ENCODE assay signal across 8 cellular contexts in genomic region chr3:50610181-50610971, GRCh38. TPM values are rescaled to one million over a fixed set of nuclear protein-coding genes. Genes with fewer than 3 reads are reported as not detected.
DNase-seq lines count a peak whose midpoint lies in the region; ATAC-seq and TF ChIP-seq lines count a peak whose summit lies in the region.

No MANE protein-coding gene starts in this region.

- POLR2A ChIA-PET in activated B cell treated with CpG ODN at 0.5 μM for 24 hours (lab: Charles Lee): interaction anchor here (0.8 to 5.4 kb wide), 6 partner anchors 9 to 775 kb away, joined by 3 to 125 read pairs (median 3); partner anchors contain the start of genes C3orf18, HEMK1 and MANF

- H3K27me3 ChIP-seq in esophagus (ENCODE audit: control insufficient read depth in 1 of 2, insufficient read depth in 2 of 2, low read length in 2 of 2) (no peaks in the 10 kb centered on the region), parathyroid adenoma (ENCODE audit: control insufficient read depth, insufficient read depth, low read length) (no peaks in the 10 kb centered on the region), brain microvascular endothelial cell (replicated peaks) (no peaks in the 10 kb centered on the region)

- 60 to 63% methylated on average over 6 of the region's 6 CpGs for WGBS in esophagus, 2 donors

- no peak overlapping the region for H3K27ac Mint-ChIP-seq in activated B cell treated with CpG ODN at 0.5 μM for 24 hours

- peak overlapping the region; percentile 48 for H3K9ac ChIP-seq in parathyroid adenoma

- peak overlapping the region; percentile 94 for H3K4me2 ChIP-seq in parathyroid adenoma (ENCODE audit: low read length)

- H2AFZ ChIP-seq in parathyroid adenoma: no peak overlapping the region

- CTCF ChIA-PET in activated B cell treated with CpG ODN at 0.5 μM for 24 hours (lab: Charles Lee): interaction anchor here (1.1 to 8.1 kb wide), 5 partner anchors 19 to 68 kb away, joined by 3 to 245 read pairs (median 8); partner anchors contain the start of genes C3orf18 and HEMK1

- in situ Hi-C loops in brain microvascular endothelial cell (cut with HindIII; ENCODE audit: low pct_ligation_motif_present, low sequenced_read_pairs): no loop called here

- no peaks in the 10 kb centered on the region for H3K27me3 Mint-ChIP-seq in activated B cell treated with CpG ODN at 0.5 μM for 24 hours

- H3K36me3 Mint-ChIP-seq in activated B cell treated with CpG ODN at 0.5 μM for 24 hours (ENCODE audit: low read depth): no peaks in the 10 kb centered on the region

- H3K79me2 ChIP-seq in parathyroid adenoma: peaks cover 18% of the 10 kb centered on the region

- peak overlapping the region; percentile 87 for H3K4me3 Mint-ChIP-seq in activated B cell treated with CpG ODN at 0.5 μM for 24 hours

- H3K4me3 ChIP-seq in esophagus (ENCODE audit: low read depth in 1 of 2, low read length in 2 of 2) (peak overlapping the region; percentile 68 to 83), parathyroid adenoma (ENCODE audit: low read depth, low read length) (peak overlapping the region; percentile 77), brain microvascular endothelial cell (ENCODE audit: low read depth, low read length) (no peak overlapping the region)

- DNase-seq in COLO668 (lab: John Stamatoyannopoulos, UW; ENCODE audit: unreplicated experiment): peak; percentile 5
- no peak for DNase-seq in activated B cell treated with CpG ODN at 0.5 μM for 24 hours
- no peak for DNase-seq in NCI-H345 (lab: John Stamatoyannopoulos, UW)
- DNase-seq in brain microvascular endothelial cell: no peak

- H3K9me3 Mint-ChIP-seq in activated B cell treated with CpG ODN at 0.5 μM for 24 hours: no peaks in the 10 kb centered on the region

- H3K4me1 ChIP-seq in esophagus (ENCODE audit: control insufficient read depth in 2 of 2, insufficient read depth in 2 of 2, low read length in 1 of 2) (peaks cover 7 to 42% of the 10 kb centered on the region in 2 donors), parathyroid adenoma (peaks cover 32% of the 10 kb centered on the region)

- H3K36me3 ChIP-seq in esophagus (ENCODE audit: control insufficient read depth in 2 of 2, insufficient read depth in 2 of 2, low read length in 1 of 2) (peaks cover 0 to 14% of the 10 kb centered on the region in 2 donors), parathyroid adenoma (ENCODE audit: control insufficient read depth, insufficient read depth, low read length) (no peaks in the 10 kb centered on the region), brain microvascular endothelial cell (replicated peaks) (no peaks in the 10 kb centered on the region)

- TF ChIP-seq CTCF in activated B cell treated with CpG ODN at 0.5 μM for 24 hours (IDR thresholded peaks at IDR 0.05): no peak
- no peak for TF ChIP-seq CTCF in parathyroid adenoma (IDR thresholded peaks at IDR 0.05)
- no peak for TF ChIP-seq CTCF in brain microvascular endothelial cell (IDR thresholded peaks at IDR 0.05; ENCODE audit: low read depth, low read length, missing control alignments)

- peak overlapping the region; percentile 18 to 89 for H3K27ac ChIP-seq in esophagus (ENCODE audit: low read depth in 2 of 2, low read length in 1 of 2)
- H3K27ac ChIP-seq in parathyroid adenoma: peak overlapping the region; percentile 81
- H3K27ac ChIP-seq in brain microvascular endothelial cell: no peak overlapping the region

- ATAC-seq in activated B cell treated with CpG ODN at 0.5 μM for 24 hours (ENCODE audit: low read depth): no peak
- ATAC-seq in GM18519 (IDR thresholded peaks at IDR 0.05; ENCODE audit: low FRiP score, unreplicated experiment): no peak
- no peak for ATAC-seq in GM18861 (IDR thresholded peaks at IDR 0.05; ENCODE audit: unreplicated experiment)

- peaks cover 38% of the 10 kb centered on the region for H3K4me1 Mint-ChIP-seq in activated B cell treated with CpG ODN at 0.5 μM for 24 hours

- H3K9me3 ChIP-seq in esophagus (ENCODE audit: control insufficient read depth in 2 of 2, insufficient read depth in 1 of 2, low read depth in 1 of 2, low read length in 1 of 2): no peaks in the 10 kb centered on the region
- no peaks in the 10 kb centered on the region for H3K9me3 ChIP-seq in parathyroid adenoma (ENCODE audit: control insufficient read depth, low read length)

- intact Hi-C loops in activated B cell treated with CpG ODN at 0.5 μM for 24 hours (cut with micrococcal nuclease): loop anchor here (2.0 to 10.0 kb wide), 4 partner anchors 20 to 1364 kb away; partner anchors contain the start of genes ABHD14A, ABHD14B and CACNA2D2

RNA-seq across cellular contexts. Expression of gene CISH, which starts 1.2 kb away (rescaled TPM):
- 2.9 and 3.2 TPM in 2 replicates for total RNA-seq in activated B cell treated with CpG ODN at 0.5 μM for 24 hours
- 1 to 10 TPM; 5.5 to 7.0 TPM for polyA plus RNA-seq in esophagus

RNA-seq across cellular contexts. Expression of gene MAPKAPK3, which starts 6.6 kb away (rescaled TPM):
- total RNA-seq in activated B cell treated with CpG ODN at 0.5 μM for 24 hours: 18.2 and 20.3 TPM in 2 replicates
- 10 to 100 TPM; 33.8 to 39.1 TPM for polyA plus RNA-seq in esophagus

RNA-seq across cellular contexts. Expression of gene HEMK1, which starts 41.1 kb away (rescaled TPM):
- 23.5 and 26.9 TPM in 2 replicates for total RNA-seq in activated B cell treated with CpG ODN at 0.5 μM for 24 hours
- 10 to 100 TPM in 1 of 2 donors, 1 to 10 TPM in 1; 8.3 to 12.9 TPM for polyA plus RNA-seq in esophagus

RNA-seq across cellular contexts. Expression of gene C3orf18, which starts 42.8 kb away (rescaled TPM):
- total RNA-seq in activated B cell treated with CpG ODN at 0.5 μM for 24 hours: 4.5 and 5.9 TPM in 2 replicates
- 1 to 10 TPM; 1.8 to 2.0 TPM for polyA plus RNA-seq in esophagus
